2 cellular contexts compared by ENCODE assay signal in genomic region chr17:58242171-58242784, GRCh38.
TF ChIP-seq lines count a peak whose summit lies in the region.

No MANE protein-coding gene starts in this region.

TF ChIP-seq in HepG2, 621 proteins besides CTCF, POLR2A, EP300 and RAD21:
- no peak for TF ChIP-seq FOXA1 (IDR thresholded peaks at IDR 0.05)
- TF ChIP-seq FOXA1 (CRISPR knock-in tag; IDR thresholded peaks at IDR 0.05), result no peak
- no peak for TF ChIP-seq ZMYM4 (CRISPR knock-in tag; IDR thresholded peaks at IDR 0.05)
- no peak for TF ChIP-seq ZNF841 (CRISPR knock-in tag; IDR thresholded peaks at IDR 0.05; ENCODE audit: borderline replicate concordance)
- no peak for TF ChIP-seq ZNF687 (CRISPR knock-in tag; IDR thresholded peaks at IDR 0.05)
- peak; percentile 15; the same call in 1 of the 2 replicates for TF ChIP-seq ZNF768 (CRISPR knock-in tag; IDR thresholded peaks at IDR 0.05)

TF ChIP-seq in GM12878, 131 proteins besides CTCF, POLR2A, EP300 and RAD21:
- TF ChIP-seq JUND (IDR thresholded peaks at IDR 0.05; ENCODE audit: low read depth, low read length), result no peak
- TF ChIP-seq TCF7 (IDR thresholded peaks at IDR 0.05; ENCODE audit: borderline replicate concordance), result no peak
- no peak for TF ChIP-seq ZBTB11 (CRISPR knock-in tag; IDR thresholded peaks at IDR 0.05)
- no peak for TF ChIP-seq NFYA (IDR thresholded peaks at IDR 0.05; ENCODE audit: borderline replicate concordance, low read depth, low read length)
- TF ChIP-seq NKRF (conservative IDR thresholded peaks at IDR 0.05), result no peak
- no peak for TF ChIP-seq CHD1 (IDR thresholded peaks at IDR 0.05; ENCODE audit: low read depth, low read length)
- no peak for TF ChIP-seq IKZF2 (IDR thresholded peaks at IDR 0.05)
- no peak for TF ChIP-seq IKZF1 (conservative IDR thresholded peaks at IDR 0.05)
- no peak for TF ChIP-seq ZNF24 (IDR thresholded peaks at IDR 0.05)
- TF ChIP-seq ATF7 (IDR thresholded peaks at IDR 0.05; ENCODE audit: low read depth), result no peak
- no peak for TF ChIP-seq ZNF687 (IDR thresholded peaks at IDR 0.05)
